In the genomic region with DNA sequence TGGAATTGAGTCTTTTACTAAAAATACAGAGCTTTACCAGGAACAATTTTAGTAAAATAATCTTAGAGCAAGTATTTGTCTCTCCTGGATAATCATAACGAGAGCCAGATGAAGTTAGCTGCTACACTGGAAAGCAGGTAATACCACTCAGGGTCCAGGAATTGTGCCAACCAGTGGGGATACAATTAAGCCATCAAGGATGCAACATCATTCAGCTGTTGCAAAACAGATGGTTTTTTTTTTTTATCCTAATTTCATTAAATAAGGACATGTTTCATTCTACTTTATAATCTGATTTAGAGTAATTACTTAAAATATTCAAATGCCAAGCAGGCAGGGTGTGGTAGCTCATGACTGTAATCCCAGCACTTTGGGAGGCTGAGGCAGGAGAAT, we compare ENCODE assay signal across 22 cellular contexts. TPM values are rescaled to one million over a fixed set of nuclear protein-coding genes. Genes with fewer than 3 reads are reported as not detected.
DNase-seq lines count a peak whose midpoint lies in the region; ATAC-seq, FAIRE-seq and TF ChIP-seq lines count a peak whose summit lies in the region.
"Had no signal": no experiment of that assay in that cellular context is flagged by ENCODE, and none has a peak within 500 bp of the region (broad histone marks: within the 10 kb centered on the region; RNA-seq: fewer than 3 reads in every experiment).

No MANE protein-coding gene starts in this region.

- H3K27me3 ChIP-seq in left ventricle myocardium inferior (ENCODE audit: low read depth), result no peaks in the 10 kb centered on the region
- H3K27me3 ChIP-seq in thyroid gland, result no peaks in the 10 kb centered on the region
- H3K27me3 ChIP-seq: SJCRH30 had no signal

- ATAC-seq in Right ventricle myocardium superior (ENCODE audit: poor library complexity), result no peak
- ATAC-seq in SK-N-SH treated with all-trans-retinoic acid at 6 μM for 48 hours, result peak; percentile 71
- ATAC-seq: A549; CD8-positive, alpha-beta T cell; Panc1 had no signal

- intact Hi-C loops in left ventricle myocardium inferior (cut with micrococcal nuclease), result loop anchor here (10.0 kb wide), 1 partner anchor 103 kb away; the partner anchor contains the start of gene SMIM36
- intact Hi-C loops in Right ventricle myocardium superior (cut with DNase I), result loop anchor here (10.0 kb wide), 1 partner anchor 103 kb away; the partner anchor contains the start of gene SMIM36
- intact Hi-C loops in thyroid gland (cut with DNase I), result no loop called here

- no peak for TF ChIP-seq CTCF in left ventricle myocardium inferior (IDR thresholded peaks at IDR 0.05; ENCODE audit: borderline replicate concordance)
- no peak for TF ChIP-seq CTCF in thyroid gland (IDR thresholded peaks at IDR 0.05)

- H3K9me3 ChIP-seq in left ventricle myocardium inferior (replicated peaks) (no peaks in the 10 kb centered on the region), thyroid gland (no peaks in the 10 kb centered on the region)
- H3K9me3 ChIP-seq: A549, SJCRH30 had no signal

- no peak for TF ChIP-seq POLR2A in thyroid gland (IDR thresholded peaks at IDR 0.05)

- H3K4me1 ChIP-seq in left ventricle myocardium inferior (peaks cover 41% of the 10 kb centered on the region), thyroid gland (peaks cover 15 to 34% of the 10 kb centered on the region in 2 donors)
- H3K4me1 ChIP-seq: SJCRH30 had no signal

- H3K27ac ChIP-seq in left ventricle myocardium inferior (replicated peaks), result peak overlapping the region; percentile 72
- H3K27ac ChIP-seq in thyroid gland, result peak overlapping the region in 2 of 3 donors; percentile 24 to 34
- H3K27ac ChIP-seq: C4-2B, SJCRH30 had no signal

- DNase-seq in left ventricle myocardium inferior (no peak), Right ventricle myocardium superior (no peak), NCI-H524 (lab: John Stamatoyannopoulos, UW) (peak; percentile 60 to 77), thyroid gland (peak; percentile 70 to 73), activated gamma-delta T cell (lab: John Stamatoyannopoulos, UW) (no peak), GM19239 (ENCODE audit: insufficient read length, low spot score) (no peak)
- DNase-seq: CD8-positive, alpha-beta T cell; DMS79 treated with DMSO at 0.1 percent for 48 hours; Karpas-422; NCI-H1092 treated with DMSO at 0.1 percent for 48 hours; NCI-H1436; NCI-H187; NCI-H2171 treated with DMSO at 0.1 percent for 48 hours; NCI-H345; NCI-H526; SJCRH30; T-helper 1 cell had no signal

- no peak for FAIRE-seq in GM19239 (lab: Jason Lieb, UNC)
- FAIRE-seq: GM12892 had no signal

- WGBS in thyroid gland, 2 donors, result 30 to 41% methylated on average over 1 of the region's 1 CpG

- peaks cover 66% of the 10 kb centered on the region for H3K36me3 ChIP-seq in left ventricle myocardium inferior
- H3K36me3 ChIP-seq in thyroid gland, result peaks cover 8% of the 10 kb centered on the region in 2 donors

- H3K4me3 ChIP-seq in left ventricle myocardium inferior (no peak overlapping the region), thyroid gland (replicated peaks in 1 of 3) (no peak overlapping the region)
- H3K4me3 ChIP-seq: A549, SJCRH30 had no signal

TF ChIP-seq in SK-N-SH treated with all-trans-retinoic acid at 6 μM for 48 hours, 23 proteins besides CTCF, POLR2A, EP300 and RAD21 (continues in another document):
- no peak for TF ChIP-seq GLIS3 (CRISPR knock-in tag; IDR thresholded peaks at IDR 0.05)
- peak; percentile 86 for TF ChIP-seq ISL1 (CRISPR knock-in tag; IDR thresholded peaks at IDR 0.05)
- peak; percentile 77 for TF ChIP-seq TSHZ2 (CRISPR knock-in tag; IDR thresholded peaks at IDR 0.05)
- no peak for TF ChIP-seq OSR1 (CRISPR knock-in tag; IDR thresholded peaks at IDR 0.05)
- no peak for TF ChIP-seq ZC3H10 (CRISPR knock-in tag; IDR thresholded peaks at IDR 0.05)
- no peak for TF ChIP-seq BACH2 (CRISPR knock-in tag; IDR thresholded peaks at IDR 0.05; ENCODE audit: borderline replicate concordance)
- no peak for TF ChIP-seq ZFP30 (CRISPR knock-in tag; IDR thresholded peaks at IDR 0.05)
- TF ChIP-seq, protein P1, sequence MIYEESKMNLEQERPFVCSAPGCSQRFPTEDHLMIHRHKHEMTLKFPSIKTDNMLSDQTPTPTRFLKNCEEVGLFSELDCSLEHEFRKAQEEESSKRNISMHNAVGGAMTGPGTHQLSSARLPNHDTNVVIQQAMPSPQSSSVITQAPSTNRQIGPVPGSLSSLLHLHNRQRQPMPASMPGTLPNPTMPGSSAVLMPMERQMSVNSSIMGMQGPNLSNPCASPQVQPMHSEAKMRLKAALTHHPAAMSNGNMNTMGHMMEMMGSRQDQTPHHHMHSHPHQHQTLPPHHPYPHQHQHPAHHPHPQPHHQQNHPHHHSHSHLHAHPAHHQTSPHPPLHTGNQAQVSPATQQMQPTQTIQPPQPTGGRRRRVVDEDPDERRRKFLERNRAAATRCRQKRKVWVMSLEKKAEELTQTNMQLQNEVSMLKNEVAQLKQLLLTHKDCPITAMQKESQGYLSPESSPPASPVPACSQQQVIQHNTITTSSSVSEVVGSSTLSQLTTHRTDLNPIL (CRISPR knock-in tag; IDR thresholded peaks at IDR 0.05; ENCODE audit: low read depth), result peak; percentile 4; the same call in 1 of the 2 replicates
- TF ChIP-seq, protein P2, sequence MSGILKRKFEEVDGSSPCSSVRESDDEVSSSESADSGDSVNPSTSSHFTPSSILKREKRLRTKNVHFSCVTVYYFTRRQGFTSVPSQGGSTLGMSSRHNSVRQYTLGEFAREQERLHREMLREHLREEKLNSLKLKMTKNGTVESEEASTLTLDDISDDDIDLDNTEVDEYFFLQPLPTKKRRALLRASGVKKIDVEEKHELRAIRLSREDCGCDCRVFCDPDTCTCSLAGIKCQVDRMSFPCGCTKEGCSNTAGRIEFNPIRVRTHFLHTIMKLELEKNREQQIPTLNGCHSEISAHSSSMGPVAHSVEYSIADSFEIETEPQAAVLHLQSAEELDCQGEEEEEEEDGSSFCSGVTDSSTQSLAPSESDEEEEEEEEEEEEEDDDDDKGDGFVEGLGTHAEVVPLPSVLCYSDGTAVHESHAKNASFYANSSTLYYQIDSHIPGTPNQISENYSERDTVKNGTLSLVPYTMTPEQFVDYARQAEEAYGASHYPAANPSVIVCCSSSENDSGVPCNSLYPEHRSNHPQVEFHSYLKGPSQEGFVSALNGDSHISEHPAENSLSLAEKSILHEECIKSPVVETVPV (CRISPR knock-in tag; IDR thresholded peaks at IDR 0.05), result peak; percentile 50; the same call in 1 of the 2 replicates
- no peak for TF ChIP-seq ZNF565 (CRISPR knock-in tag; conservative IDR thresholded peaks at IDR 0.05; ENCODE audit: low read depth)
- TF ChIP-seq ZFP3 (CRISPR knock-in tag; IDR thresholded peaks at IDR 0.05), result no peak
- no peak for TF ChIP-seq ZNF8 (CRISPR knock-in tag; IDR thresholded peaks at IDR 0.05)
- no peak for TF ChIP-seq TOX (CRISPR knock-in tag; IDR thresholded peaks at IDR 0.05; ENCODE audit: borderline replicate concordance)
- TF ChIP-seq SNAI2 (CRISPR knock-in tag; IDR thresholded peaks at IDR 0.05), result no peak
- no peak for TF ChIP-seq ESRRG (CRISPR knock-in tag; IDR thresholded peaks at IDR 0.05)
- no peak for TF ChIP-seq RARB (CRISPR knock-in tag; IDR thresholded peaks at IDR 0.05)
- TF ChIP-seq ZNF70 (CRISPR knock-in tag; IDR thresholded peaks at IDR 0.05), result no peak
- TF ChIP-seq PPARA (CRISPR knock-in tag; IDR thresholded peaks at IDR 0.05; ENCODE audit: borderline replicate concordance), result no peak
- peak; percentile 89 for TF ChIP-seq TCF4 (CRISPR knock-in tag; IDR thresholded peaks at IDR 0.05; ENCODE audit: borderline replicate concordance)
- TF ChIP-seq CSDC2 (CRISPR knock-in tag; IDR thresholded peaks at IDR 0.05), result no peak
- TF ChIP-seq, protein P3, sequence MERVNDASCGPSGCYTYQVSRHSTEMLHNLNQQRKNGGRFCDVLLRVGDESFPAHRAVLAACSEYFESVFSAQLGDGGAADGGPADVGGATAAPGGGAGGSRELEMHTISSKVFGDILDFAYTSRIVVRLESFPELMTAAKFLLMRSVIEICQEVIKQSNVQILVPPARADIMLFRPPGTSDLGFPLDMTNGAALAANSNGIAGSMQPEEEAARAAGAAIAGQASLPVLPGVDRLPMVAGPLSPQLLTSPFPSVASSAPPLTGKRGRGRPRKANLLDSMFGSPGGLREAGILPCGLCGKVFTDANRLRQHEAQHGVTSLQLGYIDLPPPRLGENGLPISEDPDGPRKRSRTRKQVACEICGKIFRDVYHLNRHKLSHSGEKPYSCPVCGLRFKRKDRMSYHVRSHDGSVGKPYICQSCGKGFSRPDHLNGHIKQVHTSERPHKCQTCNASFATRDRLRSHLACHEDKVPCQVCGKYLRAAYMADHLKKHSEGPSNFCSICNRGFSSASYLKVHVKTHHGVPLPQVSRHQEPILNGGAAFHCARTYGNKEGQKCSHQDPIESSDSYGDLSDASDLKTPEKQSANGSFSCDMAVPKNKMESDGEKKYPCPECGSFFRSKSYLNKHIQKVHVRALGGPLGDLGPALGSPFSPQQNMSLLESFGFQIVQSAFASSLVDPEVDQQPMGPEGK (CRISPR knock-in tag; IDR thresholded peaks at IDR 0.05; ENCODE audit: borderline replicate concordance), result no peak
- TF ChIP-seq ARNTL (CRISPR knock-in tag; IDR thresholded peaks at IDR 0.05; ENCODE audit: borderline replicate concordance, low read depth), result no peak

RNA-seq across cellular contexts. Expression of gene MMD, which starts 10.2 kb away (rescaled TPM):
- 9.5 TPM for total RNA-seq in left ventricle myocardium inferior
- 13.4 TPM for total RNA-seq in Right ventricle myocardium superior
- 10 to 100 TPM in 3 of 4 donors, 1 to 10 TPM in 1; 8.9 to 21.9 (median 15.3) TPM for total RNA-seq in thyroid gland

Comparison
In these comparisons a context has a peak if more than half of its experiments do, and no peak if none do; other contexts are left out.
1. DNase-seq: peak in NCI-H524 (2 of 2) and thyroid gland (2 of 2); none in left ventricle myocardium inferior (single experiment), Right ventricle myocardium superior (single experiment), activated gamma-delta T cell (single experiment) and GM19239 (single experiment).